11 cellular contexts compared by ENCODE assay signal in the genomic region with DNA sequence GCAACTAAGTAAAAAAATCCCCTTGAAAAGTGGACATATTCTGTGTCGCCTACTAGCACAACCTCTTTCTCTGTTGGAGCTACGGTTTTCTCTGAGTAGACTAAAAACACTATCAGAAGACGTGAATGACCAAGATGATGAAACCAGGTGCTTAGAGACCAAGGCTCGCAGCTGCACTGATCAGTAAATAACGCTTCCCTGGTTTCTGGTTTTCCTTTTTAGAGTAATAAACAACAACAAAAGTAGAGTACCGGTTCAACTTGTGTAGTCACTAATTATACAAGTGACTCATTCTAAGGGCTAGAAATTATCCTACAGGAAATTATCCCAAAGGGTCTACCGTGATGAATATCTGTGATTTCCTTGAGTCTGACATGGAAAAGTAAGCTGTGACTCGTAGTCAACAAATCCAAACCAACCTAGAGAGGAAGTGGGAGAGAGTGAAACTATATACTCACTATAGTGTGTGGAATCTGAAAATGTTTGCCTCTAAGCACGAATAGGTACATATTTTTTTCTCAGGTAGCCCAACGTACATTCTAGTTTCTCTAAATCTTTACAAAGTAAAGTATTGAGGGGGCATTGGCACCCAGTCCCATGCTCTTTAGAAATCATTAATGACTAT. TPM values are rescaled to one million over a fixed set of nuclear protein-coding genes. Genes with fewer than 3 reads are reported as not detected.
DNase-seq lines count a peak whose midpoint lies in the region; ATAC-seq, FAIRE-seq and TF ChIP-seq lines count a peak whose summit lies in the region.
"Had no signal": no experiment of that assay in that cellular context is flagged by ENCODE, and none has a peak within 500 bp of the region (broad histone marks: within the 10 kb centered on the region; RNA-seq: fewer than 3 reads in every experiment).

No MANE protein-coding gene starts in this region.

- H3K9me3 ChIP-seq in CD8-positive, alpha-beta memory T cell (ENCODE audit: low read length) = no peaks in the 10 kb centered on the region
- no peaks in the 10 kb centered on the region for H3K9me3 ChIP-seq in MG63

- H3K27ac Mint-ChIP-seq in CD8-positive, alpha-beta memory T cell = peak overlapping the region in 1 of 8 donors; percentile 14

- peaks cover 0 to 4% (median 2%) of the 10 kb centered on the region in 3 donors for H3K36me3 Mint-ChIP-seq in CD8-positive, alpha-beta memory T cell

- no peak overlapping the region for H3K4me3 Mint-ChIP-seq in CD8-positive, alpha-beta memory T cell

- CTCF ChIA-PET in CD8-positive, alpha-beta memory T cell (lab: Charles Lee) = interaction anchor here (1.2 to 1.9 kb wide), 2 partner anchors 14 to 18 kb away, joined by 4 to 6 read pairs; a partner anchor contains a TSS

- no peaks in the 10 kb centered on the region for H3K36me3 ChIP-seq in CD8-positive, alpha-beta memory T cell (ENCODE audit: insufficient read depth, low read length)
- no peaks in the 10 kb centered on the region for H3K36me3 ChIP-seq in MG63
- H3K36me3 ChIP-seq: cardiac muscle cell had no signal

- H3K4me3 ChIP-seq in CD8-positive, alpha-beta memory T cell (ENCODE audit: low read length) = no peak overlapping the region
- no peak overlapping the region for H3K4me3 ChIP-seq in MG63
- H3K4me3 ChIP-seq: cardiac muscle cell had no signal

- DNase-seq in EH (ENCODE audit: low read depth) (peak; percentile 54), NCI-H1436 treated with DMSO at 0.1 percent for 48 hours (lab: John Stamatoyannopoulos, UW) (no peak), frontal cortex (ENCODE audit: low spot score in 2 of 2) (no peak), MG63 (no peak)
- no peak for DNase-seq in CD8-positive, alpha-beta memory T cell

- no peaks in the 10 kb centered on the region for H3K27me3 Mint-ChIP-seq in CD8-positive, alpha-beta memory T cell

- FAIRE-seq in frontal cortex (lab: Jason Lieb, UNC) = no peak

- peaks cover 15% of the 10 kb centered on the region for H3K4me1 ChIP-seq in CD8-positive, alpha-beta memory T cell (ENCODE audit: insufficient read depth, low read length)

- no peaks in the 10 kb centered on the region for H3K9me3 Mint-ChIP-seq in CD8-positive, alpha-beta memory T cell

- POLR2A ChIA-PET in CD8-positive, alpha-beta memory T cell (lab: Charles Lee) = no interaction called here

- peaks cover 43 to 66% (median 55%) of the 10 kb centered on the region in 3 donors for H3K4me1 Mint-ChIP-seq in CD8-positive, alpha-beta memory T cell

- no peak overlapping the region for H3K27ac ChIP-seq in CD8-positive, alpha-beta memory T cell (ENCODE audit: low read depth, low read length)
- H3K27ac ChIP-seq: cardiac muscle cell, VCaP had no signal

- H3K27me3 ChIP-seq in CD8-positive, alpha-beta memory T cell (ENCODE audit: insufficient read depth, low read length, poor library complexity, severe bottlenecking) = no peaks in the 10 kb centered on the region
- no peaks in the 10 kb centered on the region for H3K27me3 ChIP-seq in MG63
- H3K27me3 ChIP-seq: cardiac muscle cell had no signal

- ATAC-seq in GM19463 (IDR thresholded peaks at IDR 0.05; ENCODE audit: unreplicated experiment) (peak; percentile 53), HG03097 (IDR thresholded peaks at IDR 0.05; ENCODE audit: low FRiP score, unreplicated experiment) (peak; percentile 53), SK-N-SH treated with all-trans-retinoic acid at 6 μM for 48 hours (peak; percentile 17; the same call in 2 of the 3 replicates)
- ATAC-seq: left lobe of liver had no signal

TF ChIP-seq in SK-N-SH treated with all-trans-retinoic acid at 6 μM for 48 hours, 23 proteins besides CTCF, POLR2A, EP300 and RAD21:
- TF ChIP-seq CSDC2 (CRISPR knock-in tag; IDR thresholded peaks at IDR 0.05) (no peak), ESRRG (CRISPR knock-in tag; IDR thresholded peaks at IDR 0.05) (no peak), ARNTL (CRISPR knock-in tag; IDR thresholded peaks at IDR 0.05; ENCODE audit: borderline replicate concordance, low read depth) (no peak), ISL1 (CRISPR knock-in tag; IDR thresholded peaks at IDR 0.05) (no peak), PPARA (CRISPR knock-in tag; IDR thresholded peaks at IDR 0.05; ENCODE audit: borderline replicate concordance) (no peak), ZNF8 (CRISPR knock-in tag; IDR thresholded peaks at IDR 0.05) (no peak), TOX (CRISPR knock-in tag; IDR thresholded peaks at IDR 0.05; ENCODE audit: borderline replicate concordance) (no peak), ZNF70 (CRISPR knock-in tag; IDR thresholded peaks at IDR 0.05) (no peak), BACH2 (CRISPR knock-in tag; IDR thresholded peaks at IDR 0.05; ENCODE audit: borderline replicate concordance) (no peak), TCF4 (CRISPR knock-in tag; IDR thresholded peaks at IDR 0.05; ENCODE audit: borderline replicate concordance) (no peak)
- TF ChIP-seq, protein P1, sequence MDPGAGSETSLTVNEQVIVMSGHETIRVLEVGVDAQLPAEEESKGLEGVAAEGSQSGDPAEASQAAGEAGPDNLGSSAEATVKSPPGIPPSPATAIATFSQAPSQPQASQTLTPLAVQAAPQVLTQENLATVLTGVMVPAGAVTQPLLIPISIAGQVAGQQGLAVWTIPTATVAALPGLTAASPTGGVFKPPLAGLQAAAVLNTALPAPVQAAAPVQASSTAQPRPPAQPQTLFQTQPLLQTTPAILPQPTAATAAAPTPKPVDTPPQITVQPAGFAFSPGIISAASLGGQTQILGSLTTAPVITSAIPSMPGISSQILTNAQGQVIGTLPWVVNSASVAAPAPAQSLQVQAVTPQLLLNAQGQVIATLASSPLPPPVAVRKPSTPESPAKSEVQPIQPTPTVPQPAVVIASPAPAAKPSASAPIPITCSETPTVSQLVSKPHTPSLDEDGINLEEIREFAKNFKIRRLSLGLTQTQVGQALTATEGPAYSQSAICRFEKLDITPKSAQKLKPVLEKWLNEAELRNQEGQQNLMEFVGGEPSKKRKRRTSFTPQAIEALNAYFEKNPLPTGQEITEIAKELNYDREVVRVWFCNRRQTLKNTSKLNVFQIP (CRISPR knock-in tag; IDR thresholded peaks at IDR 0.05; ENCODE audit: borderline replicate concordance, low read depth) = no peak
- TF ChIP-seq, protein P2, sequence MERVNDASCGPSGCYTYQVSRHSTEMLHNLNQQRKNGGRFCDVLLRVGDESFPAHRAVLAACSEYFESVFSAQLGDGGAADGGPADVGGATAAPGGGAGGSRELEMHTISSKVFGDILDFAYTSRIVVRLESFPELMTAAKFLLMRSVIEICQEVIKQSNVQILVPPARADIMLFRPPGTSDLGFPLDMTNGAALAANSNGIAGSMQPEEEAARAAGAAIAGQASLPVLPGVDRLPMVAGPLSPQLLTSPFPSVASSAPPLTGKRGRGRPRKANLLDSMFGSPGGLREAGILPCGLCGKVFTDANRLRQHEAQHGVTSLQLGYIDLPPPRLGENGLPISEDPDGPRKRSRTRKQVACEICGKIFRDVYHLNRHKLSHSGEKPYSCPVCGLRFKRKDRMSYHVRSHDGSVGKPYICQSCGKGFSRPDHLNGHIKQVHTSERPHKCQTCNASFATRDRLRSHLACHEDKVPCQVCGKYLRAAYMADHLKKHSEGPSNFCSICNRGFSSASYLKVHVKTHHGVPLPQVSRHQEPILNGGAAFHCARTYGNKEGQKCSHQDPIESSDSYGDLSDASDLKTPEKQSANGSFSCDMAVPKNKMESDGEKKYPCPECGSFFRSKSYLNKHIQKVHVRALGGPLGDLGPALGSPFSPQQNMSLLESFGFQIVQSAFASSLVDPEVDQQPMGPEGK (CRISPR knock-in tag; IDR thresholded peaks at IDR 0.05; ENCODE audit: borderline replicate concordance) = no peak
- TF ChIP-seq, protein P3, sequence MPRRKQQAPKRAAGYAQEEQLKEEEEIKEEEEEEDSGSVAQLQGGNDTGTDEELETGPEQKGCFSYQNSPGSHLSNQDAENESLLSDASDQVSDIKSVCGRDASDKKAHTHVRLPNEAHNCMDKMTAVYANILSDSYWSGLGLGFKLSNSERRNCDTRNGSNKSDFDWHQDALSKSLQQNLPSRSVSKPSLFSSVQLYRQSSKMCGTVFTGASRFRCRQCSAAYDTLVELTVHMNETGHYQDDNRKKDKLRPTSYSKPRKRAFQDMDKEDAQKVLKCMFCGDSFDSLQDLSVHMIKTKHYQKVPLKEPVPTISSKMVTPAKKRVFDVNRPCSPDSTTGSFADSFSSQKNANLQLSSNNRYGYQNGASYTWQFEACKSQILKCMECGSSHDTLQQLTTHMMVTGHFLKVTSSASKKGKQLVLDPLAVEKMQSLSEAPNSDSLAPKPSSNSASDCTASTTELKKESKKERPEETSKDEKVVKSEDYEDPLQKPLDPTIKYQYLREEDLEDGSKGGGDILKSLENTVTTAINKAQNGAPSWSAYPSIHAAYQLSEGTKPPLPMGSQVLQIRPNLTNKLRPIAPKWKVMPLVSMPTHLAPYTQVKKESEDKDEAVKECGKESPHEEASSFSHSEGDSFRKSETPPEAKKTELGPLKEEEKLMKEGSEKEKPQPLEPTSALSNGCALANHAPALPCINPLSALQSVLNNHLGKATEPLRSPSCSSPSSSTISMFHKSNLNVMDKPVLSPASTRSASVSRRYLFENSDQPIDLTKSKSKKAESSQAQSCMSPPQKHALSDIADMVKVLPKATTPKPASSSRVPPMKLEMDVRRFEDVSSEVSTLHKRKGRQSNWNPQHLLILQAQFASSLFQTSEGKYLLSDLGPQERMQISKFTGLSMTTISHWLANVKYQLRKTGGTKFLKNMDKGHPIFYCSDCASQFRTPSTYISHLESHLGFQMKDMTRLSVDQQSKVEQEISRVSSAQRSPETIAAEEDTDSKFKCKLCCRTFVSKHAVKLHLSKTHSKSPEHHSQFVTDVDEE (CRISPR knock-in tag; IDR thresholded peaks at IDR 0.05) = no peak

RNA-seq across cellular contexts. Expression of a gene that starts 17.8 kb away (rescaled TPM):
- 1 to 10 TPM; 3.1 to 3.5 TPM for total RNA-seq in CD8-positive, alpha-beta memory T cell
- polyA plus RNA-seq in CD8-positive, alpha-beta memory T cell = 3.6 TPM
- total RNA-seq in frontal cortex = 7.7 TPM
- 3.4 and 3.9 TPM in 2 replicates for total RNA-seq in MG63 (2014; rRNA removed; shearing (Covaris generic); ENCODE audit: low replicate concordance)
